In the genomic region with DNA sequence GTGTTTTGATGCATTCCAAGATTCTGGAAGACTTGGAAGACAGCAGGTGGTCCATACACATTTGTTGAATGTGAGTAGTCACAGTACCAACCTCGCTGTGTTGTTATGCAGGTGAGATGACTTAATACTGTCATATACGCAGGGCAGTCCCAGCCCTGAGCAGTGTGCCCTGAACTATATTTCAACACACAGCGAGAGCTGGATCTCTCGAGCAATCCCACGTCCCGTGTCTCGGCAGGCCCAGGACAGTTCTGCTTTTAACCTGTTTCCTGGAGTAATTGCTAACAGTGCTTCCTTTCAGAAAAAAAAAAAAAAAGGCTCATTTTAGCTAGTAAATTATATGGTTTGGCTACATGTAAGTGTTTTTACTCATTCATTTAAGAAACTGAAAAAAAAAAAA, we compare ENCODE assay signal across 17 cellular contexts.
A peak's percentile ranks its signal among the peaks of the same experiment; 100 is the strongest.
DNase-seq lines count a peak whose midpoint lies in the region; ATAC-seq, FAIRE-seq and TF ChIP-seq lines count a peak whose summit lies in the region.
"Had no signal": no experiment of that assay in that cellular context is flagged by ENCODE, and none has a peak within 500 bp of the region (broad histone marks: within the 10 kb centered on the region; RNA-seq: fewer than 3 reads in every experiment).

No MANE protein-coding gene starts in this region.

- no peak for TF ChIP-seq CTCF in H1 (IDR thresholded peaks at IDR 0.05; ENCODE audit: control extremely low read depth in 1 of 3, insufficient read depth in 1 of 3, low read depth in 1 of 3, low read length in 3 of 3)

- intact Hi-C loops in sciatic nerve (cut with DNase I): loop anchor here (10.0 kb wide), 1 partner anchor 196 kb away; a partner anchor contains a TSS

- no peak overlapping the region for H2BK5ac ChIP-seq in H1 (ENCODE audit: low read depth, low read length)

- POLR2A ChIA-PET in H1 (lab: Charles Lee; ENCODE audit: partially characterized antibody): interaction anchor here (0.7 to 7.0 kb wide), 3 partner anchors 47 to 197 kb away, joined by 3 to 66 read pairs (median 4); a partner anchor contains a TSS

- H2BK12ac ChIP-seq in H1 (ENCODE audit: low read depth, low read length): peak overlapping the region; percentile 72

- H2BK15ac ChIP-seq in H1 (ENCODE audit: low read length): no peak overlapping the region; the same call in 1 of the 2 replicates

- H3K27me3 ChIP-seq in H1 (replicated peaks in 1 of 4; ENCODE audit: control insufficient read depth in 3 of 4, extremely low read depth in 1 of 4, insufficient read depth in 3 of 4, low read length in 3 of 4): no peaks in the 10 kb centered on the region

- 95% methylated on average over 7 of the region's 7 CpGs; no CpG with 5 or more reads in 1 of the 2 experiments for WGBS in H1 (ENCODE audit: extremely low coverage in 1 of 2, insufficient coverage in 1 of 2, insufficient read length in 1 of 2, insufficient replicate concordance in 2 of 2, low coverage in 1 of 2, low lambda C conversion rate in 2 of 2, missing lambda C conversion rate in 1 of 2), 2 experiments

- no peaks in the 10 kb centered on the region for H3K79me1 ChIP-seq in H1 (ENCODE audit: low read depth, low read length)

- H3K9ac ChIP-seq in H1 (replicated peaks in 1 of 4; ENCODE audit: extremely low read depth in 1 of 4, low read depth in 3 of 4, low read length in 3 of 4): no peak overlapping the region

- H3K9me3 ChIP-seq in H1 (ENCODE audit: insufficient read depth in 2 of 2, low read depth in 1 of 2, low read length in 1 of 2): no peaks in the 10 kb centered on the region

- no peak overlapping the region for H2BK20ac ChIP-seq in H1 (ENCODE audit: low read length)

- H3K18ac ChIP-seq in H1 (ENCODE audit: extremely low read depth, low read length): no peak overlapping the region

- no peak for TF ChIP-seq RAD21 in H1 (IDR thresholded peaks at IDR 0.05 in 1 of 2, conservative IDR thresholded peaks at IDR 0.05 in 1 of 2; ENCODE audit: low read depth in 2 of 2, low read length in 2 of 2)

- no peak overlapping the region for H2AFZ ChIP-seq in H1 (ENCODE audit: low read length)

- H3K23me2 ChIP-seq in H1 (ENCODE audit: low read depth, low read length): no peaks in the 10 kb centered on the region

- H4K91ac ChIP-seq in H1 (replicated peaks; ENCODE audit: insufficient read length, low read length): no peak overlapping the region

- H3K14ac ChIP-seq in H1 (ENCODE audit: insufficient read length): no peak overlapping the region

- no peak for TF ChIP-seq POLR2A in H1 (IDR thresholded peaks at IDR 0.05; ENCODE audit: control extremely low read depth in 1 of 2, low read depth in 2 of 2, low read length in 2 of 2)

- DNase-seq in GDM1 (lab: John Stamatoyannopoulos, UW) (peak; percentile 12), NCI-H2227 (lab: John Stamatoyannopoulos, UW; ENCODE audit: unreplicated experiment) (peak; percentile 16), H1 (ENCODE audit: low read depth in 1 of 2, low spot score in 2 of 2) (no peak), sciatic nerve (ENCODE audit: low spot score) (no peak), HTR-8/SVneo (ENCODE audit: insufficient read length, low spot score) (no peak), GOT3 (lab: John Stamatoyannopoulos, UW) (no peak)
- DNase-seq in stimulated activated CD4-positive, alpha-beta T cell treated with anti-CD3 and anti-CD28 coated beads, Interleukin-4, amount 100 ng/mL, for 24 hours: no peak
- no peak for DNase-seq in activated effector memory CD4-positive, alpha-beta T cell treated with anti-CD3 and anti-CD28 coated beads, Interleukin-2, amount 50 U/mL, for 16 hours
- DNase-seq: activated CD4-positive, alpha-beta T cell treated with anti-CD3 and anti-CD28 coated beads for 36 hours; activated CD8-positive, alpha-beta memory T cell treated with anti-CD3 and anti-CD28 coated beads, Interleukin-2, amount 50 U/mL, for 4 hours; activated naive CD4-positive, alpha-beta T cell treated with Interleukin-2 at 50 U/mL for 16 hours; KG1; NCI-H226; SHP77 had no signal

- TF ChIP-seq EP300 in H1 (IDR thresholded peaks at IDR 0.05; ENCODE audit: borderline replicate concordance in 1 of 2, low read depth in 2 of 2, low read length in 2 of 2): no peak

- CTCF ChIA-PET in H1 (lab: Charles Lee; ENCODE audit: partially characterized antibody): interaction anchor here (0.7 to 6.1 kb wide), 12 partner anchors 9 to 388 kb away, joined by 3 to 56 read pairs (median 14); a partner anchor contains a TSS

- no peak overlapping the region for H3K56ac ChIP-seq in H1 (replicated peaks; ENCODE audit: insufficient read length, low read depth, low read length)

- no peaks in the 10 kb centered on the region; a peak in 2 of 7 replicates for H3K4me1 ChIP-seq in H1 (replicated peaks in 1 of 4; ENCODE audit: control insufficient read depth in 3 of 4, insufficient read depth in 4 of 4, low read length in 3 of 4)

- H3K36me3 ChIP-seq in H1 (ENCODE audit: control insufficient read depth in 2 of 4, insufficient read depth in 4 of 4, low read length in 3 of 4): no peaks in the 10 kb centered on the region

- H3K4ac ChIP-seq in H1 (replicated peaks; ENCODE audit: insufficient read length, low read depth, low read length): no peak overlapping the region

- H2BK120ac ChIP-seq in H1 (replicated peaks; ENCODE audit: low read depth, low read length): no peak overlapping the region

- H3K4me2 ChIP-seq in H1 (ENCODE audit: insufficient read depth in 1 of 2, low read depth in 2 of 2, low read length in 2 of 2): no peak overlapping the region

- peak; percentile 42 for ATAC-seq in sciatic nerve
- ATAC-seq: activated CD4-positive, alpha-beta T cell treated with anti-CD3 and anti-CD28 coated beads for 36 hours had no signal

- no peak overlapping the region for H4K5ac ChIP-seq in H1 (ENCODE audit: insufficient read length, low read depth, low read length)

- no peak overlapping the region for H3K4me3 ChIP-seq in H1 (ENCODE audit: extremely low read depth in 1 of 4, insufficient read depth in 2 of 4, low read depth in 3 of 4, low read length in 4 of 4)
- H3K4me3 ChIP-seq: coronary artery had no signal

- H4K8ac ChIP-seq in H1 (ENCODE audit: extremely low read depth, insufficient read depth, low read length): no peak overlapping the region

- H2AK5ac ChIP-seq in H1 (ENCODE audit: low read depth, low read length): no peak overlapping the region

- no peak for FAIRE-seq in H1 (lab: Jason Lieb, UNC)
- no peak for FAIRE-seq in HTR-8/SVneo (lab: Jason Lieb, UNC)
- FAIRE-seq: GM19239 had no signal

- no peak overlapping the region for H3K23ac ChIP-seq in H1 (ENCODE audit: insufficient read length)

- H3K27ac ChIP-seq in H1 (ENCODE audit: low read depth, low read length): no peak overlapping the region
- H3K27ac ChIP-seq: epithelial cell of prostate had no signal

- no peaks in the 10 kb centered on the region for H4K20me1 ChIP-seq in H1 (replicated peaks in 1 of 2; ENCODE audit: control insufficient read depth in 1 of 2, insufficient read depth in 2 of 2, low read length in 2 of 2)

- no peaks in the 10 kb centered on the region for H3K79me2 ChIP-seq in H1 (ENCODE audit: control insufficient read depth in 1 of 2, insufficient read depth in 2 of 2, low read length in 2 of 2)

TF ChIP-seq in H1, 55 proteins besides CTCF, POLR2A, EP300 and RAD21:
- TF ChIP-seq KDM5A (IDR thresholded peaks at IDR 0.05; ENCODE audit: low read length): no peak
- TF ChIP-seq POLR2AphosphoS5 (IDR thresholded peaks at IDR 0.05; ENCODE audit: low read depth, low read length): no peak
- no peak for TF ChIP-seq TAF7 (optimal IDR thresholded peaks at IDR 0.05; ENCODE audit: borderline replicate concordance, low read depth, low read length)
- TF ChIP-seq HDAC2 (IDR thresholded peaks at IDR 0.05; ENCODE audit: borderline replicate concordance in 1 of 2, low read depth in 2 of 2, low read length in 2 of 2): no peak
- no peak for TF ChIP-seq HDAC6 (IDR thresholded peaks at IDR 0.05; ENCODE audit: low read depth, low read length)
- no peak for TF ChIP-seq CTBP2 (IDR thresholded peaks at IDR 0.05; ENCODE audit: borderline replicate concordance, insufficient read depth, insufficient read length, low read length)
- TF ChIP-seq BACH1 (IDR thresholded peaks at IDR 0.05; ENCODE audit: low read length): no peak
- TF ChIP-seq RXRA (IDR thresholded peaks at IDR 0.05; ENCODE audit: insufficient read depth, low read depth, low read length): no peak
- no peak for TF ChIP-seq TCF12 (IDR thresholded peaks at IDR 0.05; ENCODE audit: low read depth, low read length)
- TF ChIP-seq, protein P1, sequence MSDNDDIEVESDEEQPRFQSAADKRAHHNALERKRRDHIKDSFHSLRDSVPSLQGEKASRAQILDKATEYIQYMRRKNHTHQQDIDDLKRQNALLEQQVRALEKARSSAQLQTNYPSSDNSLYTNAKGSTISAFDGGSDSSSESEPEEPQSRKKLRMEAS (IDR thresholded peaks at IDR 0.05): no peak
- no peak for TF ChIP-seq KDM4A (IDR thresholded peaks at IDR 0.05; ENCODE audit: low read depth, low read length, severe bottlenecking)
- no peak for TF ChIP-seq CHD2 (IDR thresholded peaks at IDR 0.05; ENCODE audit: low read length)
- no peak for TF ChIP-seq SRF (IDR thresholded peaks at IDR 0.05; ENCODE audit: low read depth, low read length)
- TF ChIP-seq GABPA (IDR thresholded peaks at IDR 0.05; ENCODE audit: borderline replicate concordance, insufficient read depth, low read length): no peak
- TF ChIP-seq NRF1 (IDR thresholded peaks at IDR 0.05; ENCODE audit: low read depth, low read length): no peak
- TF ChIP-seq ZNF274 (IDR thresholded peaks at IDR 0.05; ENCODE audit: borderline replicate concordance, extremely low read depth, low read length): no peak
- no peak for TF ChIP-seq BRCA1 (IDR thresholded peaks at IDR 0.05; ENCODE audit: low read depth, low read length)

Comparison
In these comparisons a context has a peak if more than half of its experiments do, and no peak if none do; other contexts are left out.
1. DNase-seq: peak in GDM1 (single experiment) and NCI-H2227 (single experiment); none in H1 (0 of 2), sciatic nerve (single experiment), HTR-8/SVneo (single experiment), stimulated activated CD4-positive, alpha-beta T cell treated with anti-CD3 and anti-CD28 coated beads, Interleukin-4, amount 100 ng/mL, for 24 hours (single experiment), GOT3 (single experiment) and activated effector memory CD4-positive, alpha-beta T cell treated with anti-CD3 and anti-CD28 coated beads, Interleukin-2, amount 50 U/mL, for 16 hours (single experiment).